Comparison of ENCODE assay signal across 1 cellular context in the genomic region with DNA sequence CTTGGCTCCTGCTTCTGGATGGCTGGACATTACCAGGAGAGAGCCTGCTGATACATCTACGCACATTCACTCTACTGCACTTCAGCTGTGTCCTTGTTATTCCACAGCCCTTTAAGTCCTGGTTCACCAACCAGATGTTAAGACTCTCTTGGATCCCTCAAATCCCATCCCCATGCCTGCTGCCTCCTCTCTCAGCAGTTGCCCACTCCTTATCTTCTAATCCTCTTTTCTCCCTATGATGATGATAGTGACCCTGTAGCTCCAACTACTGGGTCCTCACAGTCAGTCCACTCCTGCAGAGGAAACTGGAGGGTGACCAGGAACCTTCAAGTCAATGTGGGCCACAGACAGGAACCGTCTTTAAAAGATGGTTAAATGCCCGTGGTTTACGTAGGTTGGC.
TF ChIP-seq lines count a peak whose summit lies in the region.

No MANE protein-coding gene starts in this region.

TF ChIP-seq in WTC11, 78 proteins besides CTCF, POLR2A, EP300 and RAD21:
- no peak for TF ChIP-seq ESRRA (CRISPR knock-in tag; IDR thresholded peaks at IDR 0.05; ENCODE audit: borderline replicate concordance)
- no peak for TF ChIP-seq ZNF263 (CRISPR knock-in tag; IDR thresholded peaks at IDR 0.05; ENCODE audit: low read depth)
- TF ChIP-seq SMAD3 (CRISPR knock-in tag; IDR thresholded peaks at IDR 0.05; ENCODE audit: borderline replicate concordance): no peak
- TF ChIP-seq, protein P1, sequence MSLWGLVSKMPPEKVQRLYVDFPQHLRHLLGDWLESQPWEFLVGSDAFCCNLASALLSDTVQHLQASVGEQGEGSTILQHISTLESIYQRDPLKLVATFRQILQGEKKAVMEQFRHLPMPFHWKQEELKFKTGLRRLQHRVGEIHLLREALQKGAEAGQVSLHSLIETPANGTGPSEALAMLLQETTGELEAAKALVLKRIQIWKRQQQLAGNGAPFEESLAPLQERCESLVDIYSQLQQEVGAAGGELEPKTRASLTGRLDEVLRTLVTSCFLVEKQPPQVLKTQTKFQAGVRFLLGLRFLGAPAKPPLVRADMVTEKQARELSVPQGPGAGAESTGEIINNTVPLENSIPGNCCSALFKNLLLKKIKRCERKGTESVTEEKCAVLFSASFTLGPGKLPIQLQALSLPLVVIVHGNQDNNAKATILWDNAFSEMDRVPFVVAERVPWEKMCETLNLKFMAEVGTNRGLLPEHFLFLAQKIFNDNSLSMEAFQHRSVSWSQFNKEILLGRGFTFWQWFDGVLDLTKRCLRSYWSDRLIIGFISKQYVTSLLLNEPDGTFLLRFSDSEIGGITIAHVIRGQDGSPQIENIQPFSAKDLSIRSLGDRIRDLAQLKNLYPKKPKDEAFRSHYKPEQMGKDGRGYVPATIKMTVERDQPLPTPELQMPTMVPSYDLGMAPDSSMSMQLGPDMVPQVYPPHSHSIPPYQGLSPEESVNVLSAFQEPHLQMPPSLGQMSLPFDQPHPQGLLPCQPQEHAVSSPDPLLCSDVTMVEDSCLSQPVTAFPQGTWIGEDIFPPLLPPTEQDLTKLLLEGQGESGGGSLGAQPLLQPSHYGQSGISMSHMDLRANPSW (CRISPR knock-in tag; conservative IDR thresholded peaks at IDR 0.05; ENCODE audit: low read depth): no peak
- TF ChIP-seq, protein P2, sequence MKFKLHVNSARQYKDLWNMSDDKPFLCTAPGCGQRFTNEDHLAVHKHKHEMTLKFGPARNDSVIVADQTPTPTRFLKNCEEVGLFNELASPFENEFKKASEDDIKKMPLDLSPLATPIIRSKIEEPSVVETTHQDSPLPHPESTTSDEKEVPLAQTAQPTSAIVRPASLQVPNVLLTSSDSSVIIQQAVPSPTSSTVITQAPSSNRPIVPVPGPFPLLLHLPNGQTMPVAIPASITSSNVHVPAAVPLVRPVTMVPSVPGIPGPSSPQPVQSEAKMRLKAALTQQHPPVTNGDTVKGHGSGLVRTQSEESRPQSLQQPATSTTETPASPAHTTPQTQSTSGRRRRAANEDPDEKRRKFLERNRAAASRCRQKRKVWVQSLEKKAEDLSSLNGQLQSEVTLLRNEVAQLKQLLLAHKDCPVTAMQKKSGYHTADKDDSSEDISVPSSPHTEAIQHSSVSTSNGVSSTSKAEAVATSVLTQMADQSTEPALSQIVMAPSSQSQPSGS (CRISPR knock-in tag; IDR thresholded peaks at IDR 0.05; ENCODE audit: borderline replicate concordance, low read depth): no peak
- no peak for TF ChIP-seq ZNF138 (CRISPR knock-in tag; conservative IDR thresholded peaks at IDR 0.05)
- no peak for TF ChIP-seq SMAD4 (CRISPR knock-in tag; IDR thresholded peaks at IDR 0.05)
- TF ChIP-seq RELA (CRISPR knock-in tag; IDR thresholded peaks at IDR 0.05; ENCODE audit: borderline replicate concordance): no peak
- TF ChIP-seq FOXP1 (CRISPR knock-in tag; IDR thresholded peaks at IDR 0.05; ENCODE audit: borderline replicate concordance): no peak
- no peak for TF ChIP-seq ZBTB21 (CRISPR knock-in tag; IDR thresholded peaks at IDR 0.05; ENCODE audit: borderline replicate concordance)
- no peak for TF ChIP-seq NFATC4 (CRISPR knock-in tag; IDR thresholded peaks at IDR 0.05)
- TF ChIP-seq GABPB1 (CRISPR knock-in tag; IDR thresholded peaks at IDR 0.05): no peak
- no peak for TF ChIP-seq MXD4 (CRISPR knock-in tag; IDR thresholded peaks at IDR 0.05; ENCODE audit: borderline replicate concordance)
TF ChIP-seq in WTC11: peak in this region for 0.
